In the genomic region with DNA sequence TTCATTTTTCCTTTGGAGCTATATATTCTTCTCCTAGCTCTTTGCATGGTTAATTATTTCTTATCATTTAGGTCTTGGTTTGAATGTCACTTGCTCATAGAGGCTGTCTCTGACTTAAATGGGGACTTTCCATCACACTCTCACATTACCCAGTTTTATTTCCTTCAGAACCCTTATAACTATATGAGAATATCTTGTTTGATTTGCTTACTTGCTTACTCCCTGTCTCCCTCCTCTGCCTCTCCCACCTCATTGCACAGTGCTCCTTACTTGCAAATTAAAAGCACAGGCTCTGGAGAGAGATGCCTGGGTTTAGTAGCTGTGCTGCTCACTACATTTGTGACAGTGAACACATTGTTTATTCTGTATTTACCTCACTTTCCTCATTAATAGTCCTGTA, we compare ENCODE assay signal across 12 cellular contexts.
DNase-seq lines count a peak whose midpoint lies in the region; ATAC-seq and TF ChIP-seq lines count a peak whose summit lies in the region.
"Had no signal": no experiment of that assay in that cellular context is flagged by ENCODE, and none has a peak within 500 bp of the region (broad histone marks: within the 10 kb centered on the region; RNA-seq: fewer than 3 reads in every experiment).

No MANE protein-coding gene starts in this region.

- H3K4me3 ChIP-seq in brain microvascular endothelial cell (ENCODE audit: low read depth, low read length): no peak overlapping the region

- TF ChIP-seq CTCF in brain microvascular endothelial cell (IDR thresholded peaks at IDR 0.05; ENCODE audit: low read depth, low read length, missing control alignments): peak; percentile 55

- DNase-seq in Caki2 (ENCODE audit: low read depth) (peak; percentile 48), brain microvascular endothelial cell (no peak), myocyte (ENCODE audit: low read depth) (peak; percentile 38), NCI-H2107 treated with DMSO at 0.1 percent for 48 hours (lab: John Stamatoyannopoulos, UW; ENCODE audit: unreplicated experiment) (no peak), UCSD-AML1 (lab: John Stamatoyannopoulos, UW; ENCODE audit: unreplicated experiment) (no peak), caudate nucleus (lab: John Stamatoyannopoulos, UW) (no peak), head of caudate nucleus (no peak)
- DNase-seq: activated CD8-positive, alpha-beta memory T cell treated with anti-CD3 and anti-CD28 coated beads, Interleukin-2, amount 50 U/mL, for 4 hours; NCI-H2171; T-cell had no signal

- in situ Hi-C loops in Caki2 (cut with HindIII; ENCODE audit: low pct_unique_long_range_greater_than_20kb, low sequenced_read_pairs): no loop called here
- in situ Hi-C loops in brain microvascular endothelial cell (cut with HindIII; ENCODE audit: low pct_ligation_motif_present, low sequenced_read_pairs): no loop called here

- H3K36me3 ChIP-seq in brain microvascular endothelial cell (replicated peaks): no peaks in the 10 kb centered on the region

- H3K27me3 ChIP-seq in brain microvascular endothelial cell (replicated peaks): no peaks in the 10 kb centered on the region

- peak; percentile 56 for ATAC-seq in HG02588 (IDR thresholded peaks at IDR 0.05; ENCODE audit: unreplicated experiment)
- ATAC-seq: T-cell had no signal

- H3K27ac ChIP-seq in brain microvascular endothelial cell: peak overlapping the region; percentile 67
- H3K27ac ChIP-seq in caudate nucleus (ENCODE audit: low read depth, low read length): no peak overlapping the region
- H3K27ac ChIP-seq: HL-60 had no signal

- intact Hi-C loops in head of caudate nucleus (cut with DNase I): no loop called here

Comparison
In these comparisons a context has a peak if more than half of its experiments do, and no peak if none do; other contexts are left out.
1. DNase-seq: peak in Caki2 (single experiment) and myocyte (single experiment); none in brain microvascular endothelial cell (single experiment), NCI-H2107 treated with DMSO at 0.1 percent for 48 hours (single experiment), UCSD-AML1 (single experiment), caudate nucleus (0 of 61) and head of caudate nucleus (0 of 42).